In genomic region chr5:74542477-74542876, GRCh38 we compare ENCODE assay signal across 13 cellular contexts.
DNase-seq lines count a peak whose midpoint lies in the region; TF ChIP-seq lines count a peak whose summit lies in the region.
"Had no signal": no experiment of that assay in that cellular context is flagged by ENCODE, and none has a peak within 500 bp of the region (broad histone marks: within the 10 kb centered on the region; RNA-seq: fewer than 3 reads in every experiment).

No MANE protein-coding gene starts in this region.

- H3K36me3 ChIP-seq in mammary epithelial cell (ENCODE audit: insufficient read depth, low read length) (no peaks in the 10 kb centered on the region), neuronal stem cell (replicated peaks in 1 of 2; ENCODE audit: control insufficient read depth in 2 of 2, insufficient read depth in 2 of 2, low read length in 2 of 2) (no peaks in the 10 kb centered on the region)
- H3K36me3 ChIP-seq: BLaER1, colonic mucosa, pancreas had no signal

- no peak overlapping the region for H3K4ac ChIP-seq in neuronal stem cell (ENCODE audit: low read length)

- no peaks in the 10 kb centered on the region for H3K9me3 ChIP-seq in mammary epithelial cell (replicated peaks; ENCODE audit: insufficient read depth, low read length)
- no peaks in the 10 kb centered on the region for H3K9me3 ChIP-seq in neuronal stem cell (replicated peaks in 1 of 2; ENCODE audit: control insufficient read depth in 2 of 2, insufficient read depth in 1 of 2, low read depth in 1 of 2, low read length in 2 of 2)
- H3K9me3 ChIP-seq: BLaER1, colonic mucosa, pancreas had no signal

- intact Hi-C loops in mammary epithelial cell (cut with micrococcal nuclease) = loop anchor here (2.0 to 10.0 kb wide), 5 partner anchors 34 to 638 kb away; no protein-coding TSS in a partner anchor

- H3K79me1 ChIP-seq in neuronal stem cell (ENCODE audit: low read depth, low read length) = no peaks in the 10 kb centered on the region

- H3K4me2 ChIP-seq in mammary epithelial cell (ENCODE audit: insufficient read depth, low read depth, low read length) (peak overlapping the region; percentile 82), neuronal stem cell (ENCODE audit: insufficient read depth, low read length, poor library complexity, severe bottlenecking) (no peak overlapping the region)
- H3K4me2 ChIP-seq: BLaER1 had no signal

- H3K9ac ChIP-seq in mammary epithelial cell (ENCODE audit: insufficient read depth, low read length) (peak overlapping the region; percentile 23), neuronal stem cell (ENCODE audit: low read depth, low read length, poor library complexity) (no peak overlapping the region)
- H3K9ac ChIP-seq: BLaER1 had no signal

- no peak overlapping the region for H3K18ac ChIP-seq in neuronal stem cell (ENCODE audit: low read length)

- WGBS in mammary epithelial cell (ENCODE audit: low coverage, missing lambda C conversion rate) = 22% methylated on average over 3 of the region's 3 CpGs
- no CpG with 5 or more reads among the region's 3 CpGs for WGBS in neuronal stem cell (ENCODE audit: extremely low coverage in 2 of 2, insufficient read length in 2 of 2, insufficient replicate concordance in 1 of 2), 2 donors

- dilution Hi-C loops in mammary epithelial cell (cut with HindIII; ENCODE audit: low sequenced_read_pairs) = loop anchor here (5.0 to 25.0 kb wide), 2 partner anchors 40 to 630 kb away; no protein-coding TSS in a partner anchor

- no peak overlapping the region for H4K91ac ChIP-seq in neuronal stem cell (ENCODE audit: low read depth, low read length, poor library complexity)

- in situ Hi-C loops in mammary epithelial cell (cut with MboI; ENCODE audit: low sequenced_read_pairs in 2 of 2) = no loop called here

- no peak overlapping the region for H4K8ac ChIP-seq in neuronal stem cell (ENCODE audit: low read depth, low read length)

- H3K27ac ChIP-seq in mammary epithelial cell (ENCODE audit: insufficient read depth, low read depth, low read length) (peak overlapping the region; percentile 92), neuronal stem cell (replicated peaks; ENCODE audit: low read length) (no peak overlapping the region)
- H3K27ac ChIP-seq: BLaER1, colonic mucosa had no signal

- H2AFZ ChIP-seq in mammary epithelial cell (ENCODE audit: low read depth, low read length) (no peak overlapping the region), neuronal stem cell (ENCODE audit: low read length) (peak overlapping the region; percentile 78)

- H2BK12ac ChIP-seq in neuronal stem cell (ENCODE audit: low read length) = no peak overlapping the region

- H3K23ac ChIP-seq in neuronal stem cell (ENCODE audit: low read depth, low read length, poor library complexity) = no peak overlapping the region

- no peak overlapping the region for H2AK5ac ChIP-seq in neuronal stem cell (ENCODE audit: low read depth, low read length)

- BruUV-seq in mammary epithelial cell (replicated peaks; lab: Mats Ljungman, UMichigan) = no TSS peak

- no peaks in the 10 kb centered on the region for H3K79me2 ChIP-seq in mammary epithelial cell (ENCODE audit: insufficient read depth, low read length)

- no peak overlapping the region for H3K4me3 ChIP-seq in mammary epithelial cell (replicated peaks in 1 of 3; ENCODE audit: insufficient read depth in 1 of 3, low read depth in 2 of 3, low read length in 3 of 3)
- no peak overlapping the region for H3K4me3 ChIP-seq in neuronal stem cell (ENCODE audit: low read length in 2 of 2)
- H3K4me3 ChIP-seq: BLaER1, colonic mucosa, pancreas had no signal

- no peak overlapping the region for H2BK120ac ChIP-seq in neuronal stem cell (ENCODE audit: low read depth, low read length)

- peak; percentile 4 to 40 for TF ChIP-seq CTCF in mammary epithelial cell (conservative IDR thresholded peaks at IDR 0.05 in 1 of 2, IDR thresholded peaks at IDR 0.05 in 1 of 2; ENCODE audit: extremely low read depth in 1 of 2, insufficient read depth in 1 of 2, low read depth in 1 of 2, low read length in 2 of 2)

- DNase-seq in EH (ENCODE audit: low read depth) (peak; percentile 75), NCI-H69 (lab: John Stamatoyannopoulos, UW) (peak; percentile 20), mammary epithelial cell (peak; percentile 81), neuronal stem cell (ENCODE audit: low spot score) (no peak), GDM1 (lab: John Stamatoyannopoulos, UW) (no peak), cerebellum (ENCODE audit: low spot score) (no peak)
- no peak for DNase-seq in activated CD8-positive, alpha-beta memory T cell treated with anti-CD3 and anti-CD28 coated beads, Interleukin-2, amount 50 U/mL, for 4 hours
- DNase-seq in activated T-cell treated with anti-CD3 and anti-CD28 coated beads, Interleukin-2, amount 50 U/mL, for 48 hours = no peak
- DNase-seq: NCI-H1436 treated with DMSO at 0.1 percent for 48 hours, NCI-H524 treated with DMSO at 0.1 percent for 48 hours had no signal

- no peak overlapping the region for H2BK5ac ChIP-seq in neuronal stem cell (ENCODE audit: low read length)

- CTCF ChIA-PET in mammary epithelial cell (lab: Charles Lee; ENCODE audit: low non-redundant PET) = interaction anchor here (1.1 kb wide), 1 partner anchor 98 kb away, joined by 5 read pairs; the partner anchor contains the start of gene ENC1

- H3K14ac ChIP-seq in neuronal stem cell (ENCODE audit: low read length) = no peak overlapping the region

- H2BK15ac ChIP-seq in neuronal stem cell (ENCODE audit: low read length) = no peak overlapping the region

- no peaks in the 10 kb centered on the region for H3K27me3 ChIP-seq in mammary epithelial cell (ENCODE audit: insufficient read depth, low read length)
- H3K27me3 ChIP-seq in neuronal stem cell (ENCODE audit: control insufficient read depth in 3 of 3, insufficient read depth in 3 of 3, low read depth in 1 of 3, low read length in 3 of 3) = no peaks in the 10 kb centered on the region
- H3K27me3 ChIP-seq: BLaER1, colonic mucosa, pancreas had no signal

- H3K4me1 ChIP-seq in mammary epithelial cell (ENCODE audit: insufficient read depth, low read length) (peaks cover 46% of the 10 kb centered on the region), neuronal stem cell (ENCODE audit: control insufficient read depth in 2 of 2, insufficient read depth in 1 of 2, low read depth in 1 of 2, low read length in 2 of 2) (peaks cover 14 to 21% of the 10 kb centered on the region in 2 donors)
- H3K4me1 ChIP-seq: BLaER1 had no signal

- no peaks in the 10 kb centered on the region for H4K20me1 ChIP-seq in mammary epithelial cell (ENCODE audit: insufficient read depth, low read length)
- H4K20me1 ChIP-seq: BLaER1 had no signal

Comparison
In these comparisons a context has a peak if more than half of its experiments do, and no peak if none do; other contexts are left out.
1. DNase-seq: peak in EH (single experiment), NCI-H69 (single experiment) and mammary epithelial cell (single experiment); none in neuronal stem cell (single experiment), GDM1 (single experiment), activated CD8-positive, alpha-beta memory T cell treated with anti-CD3 and anti-CD28 coated beads, Interleukin-2, amount 50 U/mL, for 4 hours (single experiment), activated T-cell treated with anti-CD3 and anti-CD28 coated beads, Interleukin-2, amount 50 U/mL, for 48 hours (0 of 2) and cerebellum (single experiment).